ENCODE assay signal across 1 cellular context in the genomic region with DNA sequence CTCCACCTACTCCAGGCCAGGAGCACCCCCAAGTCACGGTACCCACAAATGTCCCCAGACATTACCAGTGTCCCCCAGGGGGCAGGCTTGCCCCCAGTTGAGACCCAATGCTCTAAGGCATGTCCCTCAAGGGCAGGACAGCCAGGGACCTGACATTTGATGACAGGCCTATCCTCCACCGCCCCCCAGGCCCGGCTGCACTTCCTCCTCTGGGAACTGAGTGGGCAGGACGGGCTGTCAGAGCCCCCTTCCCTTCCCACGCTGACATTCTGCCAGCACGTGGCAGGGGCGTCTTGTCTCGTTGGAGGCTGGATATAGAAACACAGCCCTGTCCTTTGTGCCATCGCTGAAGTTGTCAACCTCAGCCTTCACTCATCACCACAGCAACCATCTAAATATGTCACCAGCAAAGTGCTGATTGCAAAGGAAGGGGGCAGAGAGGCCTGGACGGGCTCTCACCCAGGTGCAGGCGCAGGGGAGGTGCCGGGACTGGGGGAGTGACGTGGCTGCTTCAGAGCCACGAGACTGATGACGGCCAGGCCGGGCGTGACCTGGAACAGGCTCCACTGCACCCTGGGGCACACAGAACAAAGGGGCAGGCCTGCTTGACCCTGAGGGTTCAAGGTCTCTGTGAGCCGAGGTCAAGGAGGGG.
TF ChIP-seq lines count a peak whose summit lies in the region.

No MANE protein-coding gene starts in this region.

TF ChIP-seq in IMR-90, 13 proteins besides CTCF, POLR2A, EP300 and RAD21:
- TF ChIP-seq RFX5 (IDR thresholded peaks at IDR 0.05; ENCODE audit: low read depth, low read length) (no peak), MAFK (IDR thresholded peaks at IDR 0.05; ENCODE audit: low read depth, low read length) (no peak), CHD1 (IDR thresholded peaks at IDR 0.05; ENCODE audit: low read depth, low read length) (no peak), SMC3 (IDR thresholded peaks at IDR 0.05; ENCODE audit: low read depth, low read length) (no peak), FOS (IDR thresholded peaks at IDR 0.05; ENCODE audit: low read depth, low read length) (no peak), CEBPB (IDR thresholded peaks at IDR 0.05; ENCODE audit: low read depth, low read length) (no peak), MAZ (IDR thresholded peaks at IDR 0.05; ENCODE audit: borderline replicate concordance, low read depth, low read length) (no peak), RCOR1 (IDR thresholded peaks at IDR 0.05; ENCODE audit: insufficient replicate concordance, low read length) (no peak)
- TF ChIP-seq, protein P1, sequence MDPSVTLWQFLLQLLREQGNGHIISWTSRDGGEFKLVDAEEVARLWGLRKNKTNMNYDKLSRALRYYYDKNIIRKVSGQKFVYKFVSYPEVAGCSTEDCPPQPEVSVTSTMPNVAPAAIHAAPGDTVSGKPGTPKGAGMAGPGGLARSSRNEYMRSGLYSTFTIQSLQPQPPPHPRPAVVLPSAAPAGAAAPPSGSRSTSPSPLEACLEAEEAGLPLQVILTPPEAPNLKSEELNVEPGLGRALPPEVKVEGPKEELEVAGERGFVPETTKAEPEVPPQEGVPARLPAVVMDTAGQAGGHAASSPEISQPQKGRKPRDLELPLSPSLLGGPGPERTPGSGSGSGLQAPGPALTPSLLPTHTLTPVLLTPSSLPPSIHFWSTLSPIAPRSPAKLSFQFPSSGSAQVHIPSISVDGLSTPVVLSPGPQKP (IDR thresholded peaks at IDR 0.05; ENCODE audit: borderline replicate concordance, low read depth, low read length): no peak
